18 cellular contexts compared by ENCODE assay signal in genomic region chr12:49891476-49891875, GRCh38. TPM values are rescaled to one million over a fixed set of nuclear protein-coding genes. Genes with fewer than 3 reads are reported as not detected.
DNase-seq lines count a peak whose midpoint lies in the region; ATAC-seq and TF ChIP-seq lines count a peak whose summit lies in the region.
"Had no signal": no experiment of that assay in that cellular context is flagged by ENCODE, and none has a peak within 500 bp of the region (broad histone marks: within the 10 kb centered on the region; RNA-seq: fewer than 3 reads in every experiment).

No MANE protein-coding gene starts in this region.

- peaks cover 8 to 19% of the 10 kb centered on the region in 2 donors for H3K27me3 Mint-ChIP-seq in natural killer cell treated with Interleukin-12 subunit alpha and Interleukin-12 subunit beta and Interleukin-15 and Interleukin-18, amount 100 ng/mL, for 72 hours

- WGBS in sigmoid colon, 2 donors, result 17 to 64% methylated on average over 6 of the region's 6 CpGs

- ATAC-seq in HG02884 (IDR thresholded peaks at IDR 0.05; ENCODE audit: unreplicated experiment), result no peak
- no peak for ATAC-seq in HG03139 (IDR thresholded peaks at IDR 0.05; ENCODE audit: unreplicated experiment)
- ATAC-seq in natural killer cell treated with Interleukin-12 subunit alpha and Interleukin-12 subunit beta and Interleukin-15 and Interleukin-18, amount 100 ng/mL, for 72 hours, result no peak
- ATAC-seq: GM12878, GM23338 had no signal

- intact Hi-C loops in sigmoid colon (cut with DNase I), result no loop called here

- H3K4me3 Mint-ChIP-seq in natural killer cell treated with Interleukin-12 subunit alpha and Interleukin-12 subunit beta and Interleukin-15 and Interleukin-18, amount 100 ng/mL, for 72 hours, result no peak overlapping the region
- H3K4me3 Mint-ChIP-seq: CD8-positive, alpha-beta memory T cell; GM23338; H9 had no signal

- H3K36me3 ChIP-seq in sigmoid colon, result no peaks in the 10 kb centered on the region
- H3K36me3 ChIP-seq: BLaER1 had no signal

- H3K9me3 Mint-ChIP-seq in natural killer cell treated with Interleukin-12 subunit alpha and Interleukin-12 subunit beta and Interleukin-15 and Interleukin-18, amount 100 ng/mL, for 72 hours, result no peaks in the 10 kb centered on the region
- H3K9me3 Mint-ChIP-seq: CD8-positive, alpha-beta memory T cell; GM23338; H9 had no signal

- no peak overlapping the region for H3K27ac ChIP-seq in sigmoid colon
- H3K27ac ChIP-seq: BLaER1, HL-60 had no signal

- no peaks in the 10 kb centered on the region for H3K27me3 ChIP-seq in sigmoid colon
- H3K27me3 ChIP-seq: BLaER1 had no signal

- no peak for TF ChIP-seq CTCF in sigmoid colon (IDR thresholded peaks at IDR 0.05)

- H3K9me3 ChIP-seq in sigmoid colon, result no peaks in the 10 kb centered on the region
- H3K9me3 ChIP-seq: BLaER1, Caco-2 had no signal

- TF ChIP-seq POLR2A in erythroblast (IDR thresholded peaks at IDR 0.05; ENCODE audit: low read length), result no peak
- TF ChIP-seq POLR2A in sigmoid colon (IDR thresholded peaks at IDR 0.05), result no peak

- no peak overlapping the region for H3K4me3 ChIP-seq in sigmoid colon
- H3K4me3 ChIP-seq: BLaER1, GM12878, GM23338 had no signal

- peak; percentile 12 for DNase-seq in DMS153 (lab: John Stamatoyannopoulos, UW)
- DNase-seq in DMS153 treated with DMSO at 0.1 percent for 48 hours (lab: John Stamatoyannopoulos, UW; ENCODE audit: unreplicated experiment), result no peak
- DNase-seq in RPMI8226, result peak; percentile 41
- DNase-seq in erythroblast (lab: John Stamatoyannopoulos, UW), result peak; percentile 27 to 32
- peak; percentile 25 for DNase-seq in sigmoid colon
- no peak for DNase-seq in natural killer cell treated with Interleukin-12 subunit alpha and Interleukin-12 subunit beta and Interleukin-15 and Interleukin-18, amount 100 ng/mL, for 72 hours (ENCODE audit: low spot score)
- DNase-seq: 8988T; AML-193; Caco-2; CD8-positive, alpha-beta memory T cell; H9 had no signal

- no peak for TF ChIP-seq EP300 in sigmoid colon (IDR thresholded peaks at IDR 0.05)

- no peaks in the 10 kb centered on the region for H3K4me1 Mint-ChIP-seq in natural killer cell treated with Interleukin-12 subunit alpha and Interleukin-12 subunit beta and Interleukin-15 and Interleukin-18, amount 100 ng/mL, for 72 hours (ENCODE audit: low read depth in 2 of 2)
- H3K4me1 Mint-ChIP-seq: CD8-positive, alpha-beta memory T cell had no signal

- H3K36me3 Mint-ChIP-seq in natural killer cell treated with Interleukin-12 subunit alpha and Interleukin-12 subunit beta and Interleukin-15 and Interleukin-18, amount 100 ng/mL, for 72 hours, result no peaks in the 10 kb centered on the region
- H3K36me3 Mint-ChIP-seq: CD8-positive, alpha-beta memory T cell had no signal

- no peaks in the 10 kb centered on the region for H3K4me1 ChIP-seq in sigmoid colon

- no peak overlapping the region for H3K27ac Mint-ChIP-seq in natural killer cell treated with Interleukin-12 subunit alpha and Interleukin-12 subunit beta and Interleukin-15 and Interleukin-18, amount 100 ng/mL, for 72 hours
- H3K27ac Mint-ChIP-seq: GM23338 had no signal

RNA-seq across cellular contexts. Expression of gene FAIM2, which starts 12.2 kb away (rescaled TPM):
- total RNA-seq in sigmoid colon, result 10 to 100 TPM in 1 of 4 donors, 1 to 10 TPM in 3; 5.8 to 12.8 (median 7.5) TPM
- 1 to 10 TPM in 2 of 3 donors, not detected in 1; 1.2 to 5.6 TPM for polyA plus RNA-seq in sigmoid colon
- total RNA-seq in natural killer cell treated with Interleukin-12 subunit alpha and Interleukin-12 subunit beta and Interleukin-15 and Interleukin-18, amount 100 ng/mL, for 72 hours, result under 1 TPM in 1 of 2 donors, not detected in 1; 0.50 TPM
- total RNA-seq: GM12878 had no signal
- polyA plus RNA-seq: GM12878 had no signal

RNA-seq across cellular contexts. Expression of gene BCDIN3D, which starts 48.6 kb away (rescaled TPM):
- total RNA-seq in sigmoid colon, result 1 to 10 TPM; 2.7 to 5.4 (median 3.9) TPM
- polyA plus RNA-seq in sigmoid colon, result 1 to 10 TPM; 1.8 to 3.7 (median 2.1) TPM
- total RNA-seq in natural killer cell treated with Interleukin-12 subunit alpha and Interleukin-12 subunit beta and Interleukin-15 and Interleukin-18, amount 100 ng/mL, for 72 hours, result 1 to 10 TPM; 5.9 to 6.8 TPM

RNA-seq across cellular contexts. Expression of gene AQP2, which starts 59.1 kb away (rescaled TPM):
- total RNA-seq in sigmoid colon, result not detected
- polyA plus RNA-seq in sigmoid colon, result not detected
- not detected for total RNA-seq in natural killer cell treated with Interleukin-12 subunit alpha and Interleukin-12 subunit beta and Interleukin-15 and Interleukin-18, amount 100 ng/mL, for 72 hours
- total RNA-seq: Caco-2; CD8-positive, alpha-beta memory T cell; Daoy; GM12878; H9 had no signal
- polyA plus RNA-seq: CD8-positive, alpha-beta memory T cell; GM12878; GM23338 had no signal

Comparison
In these comparisons a context has a peak if more than half of its experiments do, and no peak if none do; other contexts are left out.
1. DNase-seq: peak in DMS153 (single experiment), RPMI8226 (single experiment), erythroblast (2 of 2) and sigmoid colon (single experiment); none in DMS153 treated with DMSO at 0.1 percent for 48 hours (single experiment) and natural killer cell treated with Interleukin-12 subunit alpha and Interleukin-12 subunit beta and Interleukin-15 and Interleukin-18, amount 100 ng/mL, for 72 hours (single experiment).
2. RNA of gene FAIM2, which starts 12.2 kb away (total RNA-seq): 5.8 to 12.8 TPM in sigmoid colon; 0.50 TPM in natural killer cell treated with Interleukin-12 subunit alpha and Interleukin-12 subunit beta and Interleukin-15 and Interleukin-18, amount 100 ng/mL, for 72 hours; every median in the first group is over 4 times any median in the second.